9 cellular contexts compared by ENCODE assay signal in genomic region chr1:108816049-108816882, GRCh38. TPM values are rescaled to one million over a fixed set of nuclear protein-coding genes. Genes with fewer than 3 reads are reported as not detected.
A peak's percentile ranks its signal among the peaks of the same experiment; 100 is the strongest.
DNase-seq lines count a peak whose midpoint lies in the region; ATAC-seq and TF ChIP-seq lines count a peak whose summit lies in the region.
"Had no signal": no experiment of that assay in that cellular context is flagged by ENCODE, and none has a peak within 500 bp of the region (broad histone marks: within the 10 kb centered on the region; RNA-seq: fewer than 3 reads in every experiment).

No MANE protein-coding gene starts in this region.

- CTCF ChIA-PET in BJ (lab: Yijun Ruan, JAX), result interaction anchor here (1.0 to 2.2 kb wide), 3 partner anchors 9 to 82 kb away, joined by 4 to 29 read pairs (median 11); no protein-coding TSS in a partner anchor

- no peak overlapping the region for H3K4me3 Mint-ChIP-seq in T-helper 17 cell
- H3K4me3 Mint-ChIP-seq: activated naive CD4-positive, alpha-beta T cell treated with anti-CD3 and anti-CD28 coated beads, Interleukin-2, amount 50 U/mL, for 24 hours had no signal

- POLR2A ChIA-PET in BJ (lab: Charles Lee), result interaction anchor here (0.5 to 0.6 kb wide), 3 partner anchors 57 to 346 kb away, joined by 3 to 6 read pairs (median 3); no protein-coding TSS in a partner anchor

- H3K27me3 ChIP-seq in BJ (ENCODE audit: control insufficient read depth, insufficient read depth, low read length), result no peaks in the 10 kb centered on the region

- TF ChIP-seq CTCF in BJ (IDR thresholded peaks at IDR 0.05; ENCODE audit: insufficient read depth, low read depth, low read length), result no peak

- DNase-seq in BJ (ENCODE audit: low read depth) (peak; percentile 88), NCI-H1105 treated with DMSO at 0.1 percent for 48 hours (lab: John Stamatoyannopoulos, UW) (peak; percentile 9), astrocyte of the hippocampus (ENCODE audit: low read depth, low spot score) (peak; percentile 93), hippocampal formation (lab: John Stamatoyannopoulos, UW) (peak; percentile 77 to 97), putamen (ENCODE audit: low spot score) (peak; percentile 95), T-helper 17 cell (no peak)
- DNase-seq in central memory CD4-positive, alpha-beta T cell, result no peak

- no peaks in the 10 kb centered on the region for H3K36me3 Mint-ChIP-seq in T-helper 17 cell (ENCODE audit: low read depth)
- H3K36me3 Mint-ChIP-seq: activated naive CD4-positive, alpha-beta T cell treated with anti-CD3 and anti-CD28 coated beads, Interleukin-2, amount 50 U/mL, for 24 hours had no signal

- ATAC-seq in GM18517 (IDR thresholded peaks at IDR 0.05; ENCODE audit: unreplicated experiment) (no peak), T-helper 17 cell (no peak)

- no peaks in the 10 kb centered on the region for H3K36me3 ChIP-seq in BJ (ENCODE audit: control insufficient read depth, insufficient read depth, low read length)

- H3K4me1 Mint-ChIP-seq in T-helper 17 cell, result no peaks in the 10 kb centered on the region
- H3K4me1 Mint-ChIP-seq: activated naive CD4-positive, alpha-beta T cell treated with anti-CD3 and anti-CD28 coated beads, Interleukin-2, amount 50 U/mL, for 24 hours had no signal

- H3K4me3 ChIP-seq in BJ (ENCODE audit: low read depth, low read length), result peak overlapping the region; percentile 13; the same call in 1 of the 2 replicates

- H3K27ac Mint-ChIP-seq in T-helper 17 cell, result no peak overlapping the region
- H3K27ac Mint-ChIP-seq: activated naive CD4-positive, alpha-beta T cell treated with anti-CD3 and anti-CD28 coated beads, Interleukin-2, amount 50 U/mL, for 24 hours had no signal

- peaks cover 11% of the 10 kb centered on the region for H3K27me3 Mint-ChIP-seq in T-helper 17 cell

- H3K9me3 ChIP-seq in T-helper 17 cell (ENCODE audit: control insufficient read depth, low read length, poor library complexity, severe bottlenecking), result no peaks in the 10 kb centered on the region

RNA-seq across cellular contexts. Expression of gene AKNAD1, which starts 40.6 kb away (rescaled TPM):
- 0.25 and 0.32 TPM in 2 replicates for polyA plus RNA-seq in BJ (2011; rRNA removed)
- polyA minus RNA-seq in BJ (2011; rRNA and poly(A)+ RNA removed), result not detected in 2 replicates
- not detected for total RNA-seq in T-helper 17 cell

Comparison
In these comparisons a context has a peak if more than half of its experiments do, and no peak if none do; other contexts are left out.
1. DNase-seq: peak in BJ (single experiment), NCI-H1105 treated with DMSO at 0.1 percent for 48 hours (single experiment), astrocyte of the hippocampus (single experiment), hippocampal formation (2 of 2) and putamen (single experiment); none in central memory CD4-positive, alpha-beta T cell (single experiment) and T-helper 17 cell (0 of 3).